2 cellular contexts compared by ENCODE assay signal in genomic region chr1:18973446-18973955, GRCh38.
TF ChIP-seq lines count a peak whose summit lies in the region.

No MANE protein-coding gene starts in this region.

TF ChIP-seq in IMR-90, 13 proteins besides CTCF, POLR2A, EP300 and RAD21:
- TF ChIP-seq SMC3 (IDR thresholded peaks at IDR 0.05; ENCODE audit: low read depth, low read length) (no peak), BHLHE40 (IDR thresholded peaks at IDR 0.05; ENCODE audit: low read depth, low read length) (no peak), ELK1 (IDR thresholded peaks at IDR 0.05; ENCODE audit: borderline replicate concordance, low read depth, low read length) (no peak), CEBPB (IDR thresholded peaks at IDR 0.05; ENCODE audit: low read depth, low read length) (no peak), USF2 (IDR thresholded peaks at IDR 0.05; ENCODE audit: low read depth, low read length) (no peak), RFX5 (IDR thresholded peaks at IDR 0.05; ENCODE audit: low read depth, low read length) (no peak), CHD1 (IDR thresholded peaks at IDR 0.05; ENCODE audit: low read depth, low read length) (no peak), RCOR1 (IDR thresholded peaks at IDR 0.05; ENCODE audit: insufficient replicate concordance, low read length) (no peak), MAZ (IDR thresholded peaks at IDR 0.05; ENCODE audit: borderline replicate concordance, low read depth, low read length) (no peak), MAFK (IDR thresholded peaks at IDR 0.05; ENCODE audit: low read depth, low read length) (no peak), MXI1 (IDR thresholded peaks at IDR 0.05; ENCODE audit: borderline replicate concordance, low read depth, low read length) (no peak), NFE2L2 (IDR thresholded peaks at IDR 0.05; ENCODE audit: low read depth, low read length) (no peak), FOS (IDR thresholded peaks at IDR 0.05; ENCODE audit: low read depth, low read length) (no peak)

TF ChIP-seq in endothelial cell of umbilical vein, 7 proteins besides CTCF, POLR2A, EP300 and RAD21:
- no peak for TF ChIP-seq JUN (IDR thresholded peaks at IDR 0.05; ENCODE audit: borderline replicate concordance, insufficient read depth, insufficient read length, low read depth)
- TF ChIP-seq FOS (IDR thresholded peaks at IDR 0.05; ENCODE audit: borderline replicate concordance, insufficient read depth, low read length): no peak
- TF ChIP-seq POLR2AphosphoS5 (IDR thresholded peaks at IDR 0.05; ENCODE audit: insufficient read depth, low read depth, low read length): no peak
- TF ChIP-seq GATA2 (IDR thresholded peaks at IDR 0.05; ENCODE audit: insufficient read depth, insufficient read length, low read depth, low read length): no peak
- TF ChIP-seq EZH2 (IDR thresholded peaks at IDR 0.05; ENCODE audit: borderline replicate concordance, low read depth, low read length, severe bottlenecking): no peak
- TF ChIP-seq MYC (IDR thresholded peaks at IDR 0.05; ENCODE audit: low read depth, low read length): no peak
- no peak for TF ChIP-seq MAX (IDR thresholded peaks at IDR 0.05; ENCODE audit: insufficient read depth, insufficient read length)
